31 cellular contexts compared by ENCODE assay signal in the genomic region with DNA sequence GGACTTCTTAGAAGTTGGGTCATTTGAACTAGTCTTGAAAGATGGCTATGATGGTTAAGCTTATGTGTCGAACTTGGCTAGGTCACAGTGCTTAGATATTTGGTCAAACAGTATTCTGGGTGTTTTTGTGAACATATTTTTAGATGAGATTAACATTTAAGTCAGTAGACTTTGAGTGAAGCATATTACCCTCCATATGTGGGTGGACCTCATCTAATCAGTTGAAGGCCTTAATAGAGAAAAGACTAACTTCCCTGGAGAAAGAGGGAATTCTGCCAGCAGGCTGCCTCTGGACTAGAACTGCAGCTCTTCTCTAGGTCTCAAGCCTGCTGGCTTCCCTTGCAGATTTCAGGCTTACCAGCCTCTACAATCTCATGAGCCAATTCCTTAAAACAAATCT.
DNase-seq lines count a peak whose midpoint lies in the region; ATAC-seq, FAIRE-seq and TF ChIP-seq lines count a peak whose summit lies in the region.
"Had no signal": no experiment of that assay in that cellular context is flagged by ENCODE, and none has a peak within 500 bp of the region (broad histone marks: within the 10 kb centered on the region; RNA-seq: fewer than 3 reads in every experiment).

No MANE protein-coding gene starts in this region.

- H3K4me1 ChIP-seq in HEK293 (ENCODE audit: control insufficient read depth, insufficient read depth, low read length) (no peaks in the 10 kb centered on the region), K562 (replicated peaks in 1 of 2; ENCODE audit: control insufficient read depth in 2 of 2, insufficient read depth in 2 of 2, low read length in 2 of 2) (no peaks in the 10 kb centered on the region)
- H3K4me1 ChIP-seq: A549, BE2C, BLaER1, Caco-2 had no signal

- intact Hi-C loops in K562 (cut with micrococcal nuclease), result no loop called here

- TF ChIP-seq POLR2A in K562 (conservative IDR thresholded peaks at IDR 0.05), result no peak

- H3K9me3 ChIP-seq in HEK293 (ENCODE audit: control insufficient read depth, insufficient read depth, low read depth, low read length) (no peaks in the 10 kb centered on the region), K562 (replicated peaks; ENCODE audit: control insufficient read depth, insufficient read depth, low read depth, low read length) (no peaks in the 10 kb centered on the region)
- H3K9me3 ChIP-seq: A549; BE2C; BLaER1; BLaER1 treated with 17β-estradiol and CSF1 and Interleukin-3, amounts not matched to agents 10 nM and 100 nM; Caco-2 had no signal

- TF ChIP-seq RAD21 in K562 (CRISPR knock-in tag; conservative IDR thresholded peaks at IDR 0.05 in 1 of 2, IDR thresholded peaks at IDR 0.05 in 1 of 2), result no peak

- no TSS peak for BruUV-seq in K562 (replicated peaks; lab: Mats Ljungman, UMichigan)

- TF ChIP-seq CTCF in HEK293 (tag by site-specific recombination; IDR thresholded peaks at IDR 0.05), result no peak
- TF ChIP-seq CTCF in K562 (IDR thresholded peaks at IDR 0.05 in 2 of 3, conservative IDR thresholded peaks at IDR 0.05 in 1 of 3; ENCODE audit: insufficient read depth in 2 of 3, low read depth in 1 of 3, low read length in 3 of 3), result no peak

- FAIRE-seq in K562 (lab: Jason Lieb, UNC), result no peak
- FAIRE-seq: A204.1, A549, D721Med had no signal

- H3K79me2 ChIP-seq in K562 (ENCODE audit: control insufficient read depth, insufficient read depth, low read length), result no peaks in the 10 kb centered on the region

- no peak for ATAC-seq in K562
- ATAC-seq: A549; CD8-positive, alpha-beta T cell had no signal

- H3K27ac ChIP-seq in HEK293 (ENCODE audit: extremely low read depth, low read depth, low read length) (no peak overlapping the region), K562 (ENCODE audit: extremely low read depth, low read depth, low read length) (no peak overlapping the region)
- H3K27ac ChIP-seq: 22Rv1; A549; BLaER1; BLaER1 treated with 17β-estradiol and CSF1 and Interleukin-3, amounts not matched to agents 10 nM and 100 nM; C4-2B had no signal

- H2AFZ ChIP-seq in K562 (ENCODE audit: low read depth, low read length), result no peak overlapping the region

- no peaks in the 10 kb centered on the region for H3K27me3 ChIP-seq in K562 (ENCODE audit: control insufficient read depth in 2 of 2, insufficient read depth in 2 of 2, low read length in 2 of 2)
- H3K27me3 ChIP-seq: BE2C; BLaER1; BLaER1 treated with 17β-estradiol and CSF1 and Interleukin-3, amounts not matched to agents 10 nM and 100 nM had no signal

- whole genome bisulfite sequencing in K562 (ENCODE audit: insufficient coverage, low coverage, missing lambda C conversion rate), result 0% methylated on average over 1 of the region's 1 CpG

- H3K9me1 ChIP-seq in K562 (ENCODE audit: control insufficient read depth, insufficient read depth, low read length), result no peaks in the 10 kb centered on the region

- CTCF ChIA-PET in HEK293 (lab: Yijun Ruan, JAX) (interaction anchor here (0.7 to 1.8 kb wide), 3 partner anchors 23 to 1939 kb away, joined by 3 to 11 read pairs (median 3); no protein-coding TSS in a partner anchor), K562 (lab: Yijun Ruan, JAX; ENCODE audit: low intra/inter-chr PET ratio) (interaction anchor here (0.6 kb wide), 1 partner anchor 193 kb away, joined by 3 read pairs; no protein-coding TSS in a partner anchor)

- H3K4me3 ChIP-seq in HEK293 (ENCODE audit: low read depth, low read length) (no peak overlapping the region), K562 (no peak overlapping the region)
- H3K4me3 ChIP-seq: A549; BLaER1; BLaER1 treated with 17β-estradiol and CSF1 and Interleukin-3, amounts not matched to agents 10 nM and 100 nM had no signal

- no peak for TF ChIP-seq EP300 in K562 (IDR thresholded peaks at IDR 0.05; ENCODE audit: low read length)

- in situ Hi-C loops in K562 (cut with MboI), result no loop called here

- H3K4me2 ChIP-seq in K562 (ENCODE audit: insufficient read depth, low read length), result no peak overlapping the region
- H3K4me2 ChIP-seq: A549; BLaER1; BLaER1 treated with 17β-estradiol and CSF1 and Interleukin-3, amounts not matched to agents 10 nM and 100 nM had no signal

- H4K20me1 ChIP-seq in K562 (replicated peaks; ENCODE audit: control insufficient read depth, insufficient read depth, low read length), result no peaks in the 10 kb centered on the region
- H4K20me1 ChIP-seq: BLaER1; BLaER1 treated with 17β-estradiol and CSF1 and Interleukin-3, amounts not matched to agents 10 nM and 100 nM had no signal

- no peak for DNase-seq in K562 (ENCODE audit: extremely low read depth in 1 of 4, low spot score in 3 of 4)
- no peak for DNase-seq in amniotic stem cell (lab: John Stamatoyannopoulos, UW)
- no peak for DNase-seq in NCI-H526 treated with DMSO at 0.1 percent for 48 hours (lab: John Stamatoyannopoulos, UW)
- DNase-seq: 8988T; ACHN; AML-193; BE2C; C1 segment of cervical spinal cord; Caco-2; Calu3; CD4-positive, alpha-beta memory T cell; CD4-positive, alpha-beta T cell; CD4-positive, CD25-positive, alpha-beta regulatory T cell; CD8-positive, alpha-beta memory T cell; CD8-positive, alpha-beta T cell; COR-L47; DMS 273 treated with DMSO at 0.1 percent for 48 hours; DMS153; DMS53; DMS79; DMS79 treated with DMSO at 0.1 percent for 48 hours; DND-41; EL had no signal

- POLR2A ChIA-PET in HEK293 (lab: Yijun Ruan, JAX), result no interaction called here
- POLR2A ChIA-PET in K562 (lab: Yijun Ruan, JAX), result no interaction called here

- H3K36me3 ChIP-seq in HEK293 (ENCODE audit: control insufficient read depth in 2 of 2, insufficient read depth in 1 of 2, low read length in 2 of 2), result no peaks in the 10 kb centered on the region
- H3K36me3 ChIP-seq in K562 (ENCODE audit: control insufficient read depth, insufficient read depth, low read length), result no peaks in the 10 kb centered on the region
- H3K36me3 ChIP-seq: BE2C; BLaER1; BLaER1 treated with 17β-estradiol and CSF1 and Interleukin-3, amounts not matched to agents 10 nM and 100 nM had no signal

- H3K9ac ChIP-seq in K562 (ENCODE audit: insufficient read depth in 1 of 2, low read depth in 2 of 2, low read length in 2 of 2), result no peak overlapping the region
- H3K9ac ChIP-seq: BLaER1; BLaER1 treated with 17β-estradiol and CSF1 and Interleukin-3, amounts not matched to agents 10 nM and 100 nM had no signal

TF ChIP-seq in HEK293, 187 proteins besides CTCF, POLR2A, EP300 and RAD21:
- TF ChIP-seq ZNF10 (tag by site-specific recombination; IDR thresholded peaks at IDR 0.05) (peak; percentile 81), SP7 (tag by site-specific recombination; IDR thresholded peaks at IDR 0.05) (no peak)

TF ChIP-seq in K562, 482 proteins besides CTCF, POLR2A, EP300 and RAD21:
- peak; percentile 81 for TF ChIP-seq ZNF134 (CRISPR knock-in tag; conservative IDR thresholded peaks at IDR 0.05)
- TF ChIP-seq, protein P1, sequence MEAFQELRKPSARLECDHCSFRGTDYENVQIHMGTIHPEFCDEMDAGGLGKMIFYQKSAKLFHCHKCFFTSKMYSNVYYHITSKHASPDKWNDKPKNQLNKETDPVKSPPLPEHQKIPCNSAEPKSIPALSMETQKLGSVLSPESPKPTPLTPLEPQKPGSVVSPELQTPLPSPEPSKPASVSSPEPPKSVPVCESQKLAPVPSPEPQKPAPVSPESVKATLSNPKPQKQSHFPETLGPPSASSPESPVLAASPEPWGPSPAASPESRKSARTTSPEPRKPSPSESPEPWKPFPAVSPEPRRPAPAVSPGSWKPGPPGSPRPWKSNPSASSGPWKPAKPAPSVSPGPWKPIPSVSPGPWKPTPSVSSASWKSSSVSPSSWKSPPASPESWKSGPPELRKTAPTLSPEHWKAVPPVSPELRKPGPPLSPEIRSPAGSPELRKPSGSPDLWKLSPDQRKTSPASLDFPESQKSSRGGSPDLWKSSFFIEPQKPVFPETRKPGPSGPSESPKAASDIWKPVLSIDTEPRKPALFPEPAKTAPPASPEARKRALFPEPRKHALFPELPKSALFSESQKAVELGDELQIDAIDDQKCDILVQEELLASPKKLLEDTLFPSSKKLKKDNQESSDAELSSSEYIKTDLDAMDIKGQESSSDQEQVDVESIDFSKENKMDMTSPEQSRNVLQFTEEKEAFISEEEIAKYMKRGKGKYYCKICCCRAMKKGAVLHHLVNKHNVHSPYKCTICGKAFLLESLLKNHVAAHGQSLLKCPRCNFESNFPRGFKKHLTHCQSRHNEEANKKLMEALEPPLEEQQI (IDR thresholded peaks at IDR 0.05), result no peak
